19 cellular contexts compared by ENCODE assay signal in the genomic region with DNA sequence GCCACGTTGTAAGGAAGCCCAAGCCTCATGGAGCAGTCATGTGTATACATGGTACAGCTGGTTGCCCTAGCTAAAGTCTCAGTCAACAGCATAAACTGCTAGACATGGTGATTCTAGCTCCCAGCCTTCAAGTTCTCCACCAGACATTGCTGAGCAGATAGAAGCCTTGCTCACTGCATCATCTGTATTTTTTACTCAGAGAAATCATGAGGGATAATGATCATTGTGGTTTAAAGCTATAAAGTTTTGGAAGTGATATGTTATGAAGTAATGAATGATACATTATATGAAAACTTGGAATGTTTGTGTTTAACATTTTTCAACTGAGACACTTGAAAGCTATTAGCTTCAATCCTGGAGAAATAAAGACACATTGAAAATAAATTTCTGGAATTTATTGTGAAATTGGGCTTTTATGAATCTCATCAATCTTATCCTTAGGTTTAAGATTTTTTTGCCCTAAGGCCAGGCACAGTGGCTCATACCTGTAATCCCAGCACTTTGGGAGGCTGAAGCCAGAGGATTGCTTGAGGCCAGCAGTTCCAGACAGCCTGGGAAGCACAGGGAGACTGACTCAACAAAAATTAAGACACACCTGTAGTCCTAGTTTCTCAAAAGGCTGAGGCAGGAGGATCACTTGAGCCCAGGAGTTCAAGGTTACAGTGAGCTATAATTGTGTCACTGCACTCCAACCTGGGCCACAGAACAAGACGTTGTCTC. TPM values are rescaled to one million over a fixed set of nuclear protein-coding genes. Genes with fewer than 3 reads are reported as not detected.
"Had no signal": no experiment of that assay in that cellular context is flagged by ENCODE, and none has a peak within 500 bp of the region (broad histone marks: within the 10 kb centered on the region; RNA-seq: fewer than 3 reads in every experiment).

No MANE protein-coding gene starts in this region.

- DNase-seq: activated naive CD4-positive, alpha-beta T cell; activated naive CD8-positive, alpha-beta T cell treated with anti-CD3 and anti-CD28 coated beads, Interleukin-2, amount 10 ng/mL, durations not matched to agents 7 days and 5 days; brain microvascular endothelial cell; cortex of kidney; effector memory CD4-positive, alpha-beta T cell; left ventricle myocardium inferior; mucosa of descending colon; naive thymus-derived CD4-positive, alpha-beta T cell; pancreas; sigmoid colon; stimulated activated CD4-positive, alpha-beta T cell treated with anti-CD3 and anti-CD28 coated beads, Interleukin-4, amount 100 ng/mL, for 4 hours; stimulated activated CD8-positive, alpha-beta memory T cell treated with anti-CD3 and anti-CD28 coated beads, Interleukin-4, amount 100 ng/mL, for 48 hours; stimulated activated naive CD4-positive, alpha-beta T cell treated with Interleukin-2 at 50 U/mL for 16 hours; T-helper 1 cell; T1000; upper lobe of left lung had no signal

- H3K36me3 ChIP-seq: brain microvascular endothelial cell, left ventricle myocardium inferior, pancreas, sigmoid colon, suprapubic skin, upper lobe of left lung had no signal

- H3K9me3 ChIP-seq: left ventricle myocardium inferior, mucosa of descending colon, pancreas, sigmoid colon, suprapubic skin, upper lobe of left lung had no signal

- ATAC-seq: activated CD4-positive, CD25-positive, alpha-beta regulatory T cell treated with anti-CD3 and anti-CD28 coated beads, Interleukin-2, amount 50 U/mL, for 24 hours; mucosa of descending colon; naive thymus-derived CD4-positive, alpha-beta T cell; pancreas had no signal

- H3K27ac ChIP-seq: brain microvascular endothelial cell, hepatocyte, left ventricle myocardium inferior, pancreas, sigmoid colon, suprapubic skin, upper lobe of left lung had no signal

- H3K79me2 ChIP-seq: hepatocyte had no signal

- H3K27me3 ChIP-seq: brain microvascular endothelial cell, hepatocyte, pancreas, sigmoid colon, suprapubic skin, upper lobe of left lung had no signal

- H3K4me2 ChIP-seq: hepatocyte had no signal

- H3K4me3 ChIP-seq: hepatocyte, left ventricle myocardium inferior, mucosa of descending colon, pancreas, sigmoid colon, suprapubic skin, upper lobe of left lung had no signal

- H2AFZ ChIP-seq: hepatocyte had no signal

RNA-seq across cellular contexts. Expression of gene NFATC4, which starts 5.6 kb away (rescaled TPM):
- total RNA-seq: activated naive CD8-positive, alpha-beta T cell treated with anti-CD3 and anti-CD28 coated beads, Interleukin-2, amount 10 ng/mL, durations not matched to agents 7 days and 5 days; naive thymus-derived CD4-positive, alpha-beta T cell had no signal
